ENCODE assay signal across 13 cellular contexts in genomic region chr4:62402088-62402806, GRCh38.
"Had no signal": no experiment of that assay in that cellular context is flagged by ENCODE, and none has a peak within 500 bp of the region (broad histone marks: within the 10 kb centered on the region; RNA-seq: fewer than 3 reads in every experiment).

No MANE protein-coding gene starts in this region.

- H3K4me3 ChIP-seq: colonic mucosa, hepatocyte had no signal

- H3K9me3 ChIP-seq: colonic mucosa, neutrophil had no signal

- ATAC-seq: activated CD4-positive, alpha-beta T cell treated with anti-CD3 and anti-CD28 coated beads for 36 hours; activated T-cell treated with anti-CD3 and anti-CD28 coated beads, Interleukin-2, amount 50 U/mL, for 4 hours; esophagus mucosa; left lobe of liver; stimulated activated memory B cell treated with anti-CD40 and anti-IgM and Interleukin-4, amounts not matched to agents 10 μg/mL and 1 μg/mL and 100 μg/mL, for 72 hours had no signal

- DNase-seq: activated CD4-positive, alpha-beta memory T cell treated with anti-CD3 and anti-CD28 coated beads, Interleukin-2, amount 10 ng/mL, durations not matched to agents 7 days and 5 days; activated CD4-positive, alpha-beta T cell treated with anti-CD3 and anti-CD28 coated beads for 36 hours; activated effector memory CD4-positive, alpha-beta T cell treated with Interleukin-2 at 50 U/mL for 16 hours; activated naive CD4-positive, alpha-beta T cell treated with anti-CD3 and anti-CD28 coated beads, Interleukin-2, amount 50 U/mL, for 16 hours; activated T-cell treated with anti-CD3 and anti-CD28 coated beads, Interleukin-2, amount 50 U/mL, for 4 hours; central memory CD4-positive, alpha-beta T cell; colonic mucosa; mammary epithelial cell had no signal

- H3K4me1 ChIP-seq: colonic mucosa had no signal

- H3K27me3 ChIP-seq: colonic mucosa, hepatocyte, neutrophil had no signal

- H3K27ac ChIP-seq: colonic mucosa, hepatocyte, neutrophil had no signal

- H3K36me3 ChIP-seq: colonic mucosa, neutrophil had no signal
